8 cellular contexts compared by ENCODE assay signal in the genomic region with DNA sequence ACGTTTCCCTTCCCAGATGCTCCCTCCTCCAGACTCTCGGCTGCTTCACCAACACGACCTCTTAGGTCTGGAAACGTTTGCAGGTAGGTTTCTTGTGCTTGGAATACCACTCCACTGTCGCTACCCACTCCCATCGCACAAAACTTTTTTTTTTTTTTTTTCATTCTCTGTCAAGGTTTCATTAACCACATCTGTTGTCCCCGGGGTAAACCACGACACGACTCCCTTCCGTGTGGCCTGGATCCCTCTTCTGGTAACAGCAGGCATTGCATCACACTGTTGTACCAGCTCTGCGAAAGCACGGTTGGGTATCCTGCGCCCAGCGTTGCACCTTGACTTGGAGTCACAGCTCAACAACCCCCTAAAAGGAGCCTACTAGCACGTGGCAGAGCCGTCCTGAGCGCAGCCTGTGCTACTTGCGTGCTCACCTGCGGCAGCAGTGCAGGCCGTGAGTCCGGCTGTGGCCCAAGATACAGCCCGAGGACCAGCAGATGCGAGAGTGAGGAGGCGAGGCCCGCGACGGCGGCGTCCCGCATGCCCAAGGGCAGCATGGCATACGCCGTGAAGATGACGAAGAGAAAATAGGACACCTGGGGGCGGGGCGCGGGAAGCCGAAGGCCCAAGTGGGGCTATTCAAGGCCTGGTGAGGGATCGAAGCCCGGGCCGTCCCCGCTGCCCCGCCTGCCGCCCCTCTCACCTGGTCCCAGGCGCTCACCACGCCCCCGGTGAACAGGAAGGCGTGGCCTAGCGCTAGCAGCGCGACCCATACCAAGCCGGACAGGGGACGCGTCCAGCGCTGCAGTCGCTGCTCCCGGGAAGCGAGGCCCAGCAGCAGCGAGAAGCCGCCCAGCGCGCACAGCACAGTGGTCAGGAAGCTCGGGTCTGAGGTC. TPM values are rescaled to one million over a fixed set of nuclear protein-coding genes. Genes with fewer than 3 reads are reported as not detected.
DNase-seq lines count a peak whose midpoint lies in the region; ATAC-seq, FAIRE-seq and TF ChIP-seq lines count a peak whose summit lies in the region.

No MANE protein-coding gene starts in this region.

- TF ChIP-seq POLR2A in A549 (IDR thresholded peaks at IDR 0.05; ENCODE audit: low read length) (no peak), GM18505 (IDR thresholded peaks at IDR 0.05; ENCODE audit: borderline replicate concordance, extremely low read depth, insufficient read depth, insufficient read length) (no peak)

- no peaks in the 10 kb centered on the region for H3K9me3 ChIP-seq in A549

- H3K4me2 ChIP-seq in A549: peak overlapping the region; percentile 76

- FAIRE-seq in A549 (lab: Jason Lieb, UNC): no peak

- POLR2A ChIA-PET in A549 (lab: Yijun Ruan, JAX): interaction anchor here (1.0 to 3.4 kb wide), 5 partner anchors 98 to 110 kb away, joined by 3 to 66 read pairs (median 8); partner anchors contain the start of genes CBLN3, KHNYN and SDR39U1

- no peak overlapping the region; the same call in 2 of the 3 replicates for H3K4me3 ChIP-seq in A549

- peaks cover 3% of the 10 kb centered on the region; the same call in 1 of the 3 replicates for H3K4me1 ChIP-seq in A549

- peak overlapping the region in 1 of 2 experiments; percentile 45; a peak in 1 of 6 replicates for H3K27ac ChIP-seq in A549

- peak in 1 of 2 experiments; percentile 46; a peak in 3 of 5 replicates for TF ChIP-seq RAD21 in A549 (conservative IDR thresholded peaks at IDR 0.05 in 1 of 2, IDR thresholded peaks at IDR 0.05 in 1 of 2)

- TF ChIP-seq CTCF in A549 (IDR thresholded peaks at IDR 0.05): peak; percentile 46

- peak; percentile 71 to 93 for DNase-seq in A549 (ENCODE audit: low read depth in 1 of 2, low spot score in 1 of 2)
- peak; percentile 38 for DNase-seq in NCI-H2029 treated with DMSO at 0.1 percent for 48 hours (lab: John Stamatoyannopoulos, UW)
- peak; percentile 39 to 73 (median 63) for DNase-seq in activated CD4-positive, CD25-positive, alpha-beta regulatory T cell (lab: John Stamatoyannopoulos, UW)
- DNase-seq in central memory CD4-positive, alpha-beta T cell: peak; percentile 89
- DNase-seq in kidney tubule cell (ENCODE audit: low spot score): peak; percentile 77
- peak; percentile 72 to 77 for DNase-seq in stimulated activated CD4-positive, alpha-beta T cell treated with anti-CD3 and anti-CD28 coated beads, Interleukin-2, amount 100 ng/mL, for 48 hours

- 45% methylated on average over 59 of the region's 62 CpGs for WGBS in A549 (ENCODE audit: missing lambda C conversion rate)

- TF ChIP-seq EP300 in A549 (IDR thresholded peaks at IDR 0.05): no peak

- CTCF ChIA-PET in A549 (lab: Yijun Ruan, JAX): interaction anchor here (0.7 to 46.6 kb wide), 37 partner anchors 8 to 109 kb away, joined by 3 to 1142 read pairs (median 7); partner anchors contain the start of genes CBLN3, CIDEB, KHNYN and LTB4R

- ATAC-seq in A549 (peak; percentile 71 to 84), GM18505 (IDR thresholded peaks at IDR 0.05; ENCODE audit: unreplicated experiment) (peak; percentile 75), HG02973 (IDR thresholded peaks at IDR 0.05; ENCODE audit: unreplicated experiment) (peak; percentile 74)

TF ChIP-seq in A549, 52 proteins besides CTCF, POLR2A, EP300 and RAD21:
- TF ChIP-seq PHF8 (IDR thresholded peaks at IDR 0.05; ENCODE audit: borderline replicate concordance, low read depth): no peak
- TF ChIP-seq MAX (IDR thresholded peaks at IDR 0.05): peak; percentile 34; the same call in 1 of the 2 replicates
- TF ChIP-seq CEBPB (IDR thresholded peaks at IDR 0.05): peak in 1 of 2 experiments; percentile 70; a peak in 3 of 4 replicates
- TF ChIP-seq NPAS2 (CRISPR knock-in tag; IDR thresholded peaks at IDR 0.05; ENCODE audit: borderline replicate concordance): no peak
- peak; percentile 30; the same call in 2 of the 3 replicates for TF ChIP-seq SMC3 (IDR thresholded peaks at IDR 0.05)
- no peak for TF ChIP-seq CHD4 (IDR thresholded peaks at IDR 0.05; ENCODE audit: borderline replicate concordance)

RNA-seq across cellular contexts. Expression of gene ADCY4, which starts 2.5 kb away (rescaled TPM):
- polyA plus RNA-seq in A549 (2011; rRNA removed) (not detected in 2 replicates), A549 (2017; fragmentation: RNase III; extraction: RNeasy Plus Mini Kit Qiagen cat#74134 plus additional on column Dnase treatment) (not detected in 3 replicates)
- polyA plus RNA-seq in A549 (2012; cell fraction: cytosol; rRNA removed): not detected in 2 replicates
- polyA plus RNA-seq in A549 (2012; cell fraction: nucleus; rRNA removed): not detected in 2 replicates
- polyA minus RNA-seq in A549 (2011; rRNA and poly(A)+ RNA removed): not detected in 2 replicates

RNA-seq across cellular contexts. Expression of gene RIPK3, which starts 7.5 kb away (rescaled TPM):
- not detected in 2 replicates for polyA plus RNA-seq in A549 (2011; rRNA removed)
- polyA plus RNA-seq in A549 (2012; cell fraction: cytosol; rRNA removed): not detected in 2 replicates
- polyA plus RNA-seq in A549 (2012; cell fraction: nucleus; rRNA removed): not detected in 2 replicates
- not detected in 3 replicates for polyA plus RNA-seq in A549 (2017; fragmentation: RNase III; extraction: RNeasy Plus Mini Kit Qiagen cat#74134 plus additional on column Dnase treatment)
- polyA minus RNA-seq in A549 (2011; rRNA and poly(A)+ RNA removed): not detected in 2 replicates

RNA-seq across cellular contexts. Expression of gene LTB4R, which starts 21.0 kb away (rescaled TPM):
- polyA plus RNA-seq in A549 (2011; rRNA removed) (10.2 and 13.2 TPM in 2 replicates), A549 (2017; fragmentation: RNase III; extraction: RNeasy Plus Mini Kit Qiagen cat#74134 plus additional on column Dnase treatment) (8.3 to 9.4 TPM (median 8.3 TPM) in 3 replicates)
- 10.1 and 10.9 TPM in 2 replicates for polyA plus RNA-seq in A549 (2012; cell fraction: cytosol; rRNA removed)
- 209 and 247 TPM in 2 replicates for polyA plus RNA-seq in A549 (2012; cell fraction: nucleus; rRNA removed)
- 8.1 and 10.4 TPM in 2 replicates for polyA minus RNA-seq in A549 (2011; rRNA and poly(A)+ RNA removed)

RNA-seq across cellular contexts. Expression of gene LTB4R2, which starts 22.4 kb away (rescaled TPM):
- polyA plus RNA-seq in A549 (2011; rRNA removed): 5.8 and 7.6 TPM in 2 replicates
- polyA plus RNA-seq in A549 (2012; cell fraction: cytosol; rRNA removed): 5.6 and 7.9 TPM in 2 replicates
- polyA plus RNA-seq in A549 (2012; cell fraction: nucleus; rRNA removed): 91.2 and 171 TPM in 2 replicates
- 8.4 to 9.9 TPM (median 8.6 TPM) in 3 replicates for polyA plus RNA-seq in A549 (2017; fragmentation: RNase III; extraction: RNeasy Plus Mini Kit Qiagen cat#74134 plus additional on column Dnase treatment)
- polyA minus RNA-seq in A549 (2011; rRNA and poly(A)+ RNA removed): 8.7 and 8.8 TPM in 2 replicates

RNA-seq across cellular contexts. Expression of gene CIDEB, which starts 24.6 kb away (rescaled TPM):
- polyA plus RNA-seq in A549 (2011; rRNA removed) (0.31 and 0.32 TPM in 2 replicates), A549 (2017; fragmentation: RNase III; extraction: RNeasy Plus Mini Kit Qiagen cat#74134 plus additional on column Dnase treatment) (0.33 to 0.99 TPM (median 0.79 TPM) in 3 replicates)
- 0.13 and 0.14 TPM in 2 replicates for polyA plus RNA-seq in A549 (2012; cell fraction: cytosol; rRNA removed)
- polyA plus RNA-seq in A549 (2012; cell fraction: nucleus; rRNA removed): 0.16 and 0.28 TPM in 2 replicates
- 0.39 and 0.79 TPM in 2 replicates for polyA minus RNA-seq in A549 (2011; rRNA and poly(A)+ RNA removed)

Comparison
In these comparisons a context has a peak if more than half of its experiments do, and no peak if none do; other contexts are left out.
1. DNase-seq: peak in every context shown above with its lines; median percentile 89 in central memory CD4-positive, alpha-beta T cell; 82 in A549; 77 in kidney tubule cell; 74 in stimulated activated CD4-positive, alpha-beta T cell treated with anti-CD3 and anti-CD28 coated beads, Interleukin-2, amount 100 ng/mL, for 48 hours; 63 in activated CD4-positive, CD25-positive, alpha-beta regulatory T cell; 38 in NCI-H2029 treated with DMSO at 0.1 percent for 48 hours.